ENCODE assay signal across 8 cellular contexts in the genomic region with DNA sequence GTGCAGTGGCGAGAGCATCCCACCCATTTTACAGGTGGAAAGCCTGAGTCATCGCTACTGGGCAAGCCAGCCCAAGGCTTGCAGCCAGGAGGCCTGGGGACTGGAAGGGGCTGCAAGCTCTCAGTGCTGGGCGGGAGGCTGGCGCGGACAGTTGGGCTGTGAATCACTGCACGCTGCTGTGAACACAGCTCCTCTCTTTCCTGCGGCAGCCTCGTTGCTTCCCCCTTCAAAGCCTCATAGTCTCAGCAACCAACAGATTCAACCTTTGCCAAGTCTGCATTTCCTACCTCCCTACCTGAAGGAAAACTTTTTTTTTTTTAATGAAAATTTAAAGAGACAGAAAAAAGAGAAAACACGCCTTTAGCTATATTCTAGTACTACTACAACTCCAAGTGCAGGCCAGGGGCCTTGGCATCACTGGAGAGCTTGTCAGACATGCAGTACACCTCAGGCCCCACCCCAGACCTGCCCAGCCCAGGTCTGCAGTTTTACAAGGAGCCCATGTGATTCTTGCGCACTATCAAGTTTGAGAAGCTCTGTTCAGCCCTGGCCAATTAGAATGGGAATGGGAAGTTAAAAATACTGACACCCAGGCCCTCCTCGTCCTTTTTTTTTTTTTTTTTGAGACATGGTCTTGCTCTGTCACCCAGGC.
DNase-seq lines count a peak whose midpoint lies in the region; ATAC-seq and TF ChIP-seq lines count a peak whose summit lies in the region.

No MANE protein-coding gene starts in this region.

- H2BK120ac ChIP-seq in H9 (ENCODE audit: low read depth, low read length, poor library complexity, severe bottlenecking): no peak overlapping the region

- H3K9me3 Mint-ChIP-seq in H9: no peaks in the 10 kb centered on the region; a peak in 1 of 5 replicates

- no peak overlapping the region for H2BK12ac ChIP-seq in H9 (ENCODE audit: insufficient read length, low read depth, low read length)

- no peak overlapping the region for H3T11ph ChIP-seq in H9 (ENCODE audit: low read length)

- H3K36me3 ChIP-seq in skeletal muscle satellite cell (ENCODE audit: insufficient read depth, low read length): no peaks in the 10 kb centered on the region

- H2AFZ ChIP-seq in H9 (ENCODE audit: low read length): no peak overlapping the region

- H3K23ac ChIP-seq in H9 (ENCODE audit: insufficient read length, low read depth, low read length): no peak overlapping the region

- H3K9me3 ChIP-seq in skeletal muscle satellite cell (replicated peaks; ENCODE audit: low read length): no peaks in the 10 kb centered on the region
- no peaks in the 10 kb centered on the region for H3K9me3 ChIP-seq in H9 (ENCODE audit: control insufficient read depth, low read depth, low read length)

- WGBS in H9 (ENCODE audit: extremely low coverage, insufficient read length, low lambda C conversion rate): no CpG with 5 or more reads among the region's 11 CpGs

- H3K23me2 ChIP-seq in H9 (ENCODE audit: insufficient read length, low read depth, low read length, poor library complexity, severe bottlenecking): no peaks in the 10 kb centered on the region

- H4K91ac ChIP-seq in H9 (ENCODE audit: insufficient read length, low read depth, low read length): no peak overlapping the region

- H2BK20ac ChIP-seq in H9 (ENCODE audit: low read depth, low read length, poor library complexity, severe bottlenecking): no peak overlapping the region

- H3K14ac ChIP-seq in H9 (ENCODE audit: insufficient read depth, low read length): no peak overlapping the region

- H3K56ac ChIP-seq in H9 (ENCODE audit: insufficient read length, low read depth, low read length): no peak overlapping the region

- H3K27me3 Mint-ChIP-seq in H9 (ENCODE audit: low read depth): no peaks in the 10 kb centered on the region; the same call in 1 of the 2 replicates

- H4K5ac ChIP-seq in H9 (ENCODE audit: insufficient read length, low read depth, low read length): no peak overlapping the region

- TF ChIP-seq CTCF in H9 (conservative IDR thresholded peaks at IDR 0.05): no peak

- no peak overlapping the region for H3K4ac ChIP-seq in H9 (ENCODE audit: low read depth, low read length)

- ATAC-seq in GM21737 (IDR thresholded peaks at IDR 0.05; ENCODE audit: unreplicated experiment): no peak

- no peaks in the 10 kb centered on the region for H3K79me1 ChIP-seq in H9 (ENCODE audit: insufficient read depth, low read depth, low read length, poor library complexity, severe bottlenecking)

- no peak overlapping the region for H3K27ac Mint-ChIP-seq in H9

- H3K27ac ChIP-seq in H9 (ENCODE audit: insufficient read length, low read depth, low read length): no peak overlapping the region

- H2AK5ac ChIP-seq in H9 (ENCODE audit: insufficient read length, low read length): no peak overlapping the region

- H3K27me3 ChIP-seq in skeletal muscle satellite cell (ENCODE audit: control insufficient read depth, insufficient read depth, low read length): peaks cover 9% of the 10 kb centered on the region
- H3K27me3 ChIP-seq in H9 (ENCODE audit: insufficient read depth, low read length): no peaks in the 10 kb centered on the region

- H4K8ac ChIP-seq in H9 (replicated peaks; ENCODE audit: insufficient read length, low read depth, low read length): no peak overlapping the region

- DNase-seq in GM03348 (ENCODE audit: low spot score) (peak; percentile 72), SW480 (ENCODE audit: low spot score) (peak; percentile 65), fibroblast of the conjunctiva (ENCODE audit: low read depth) (peak; percentile 84), H9 (no peak), NCI-H510A (lab: John Stamatoyannopoulos, UW) (no peak)
- DNase-seq in effector CD4-positive, alpha-beta T cell: no peak

- H4K20me1 ChIP-seq in H9 (ENCODE audit: control insufficient read depth, insufficient read depth, insufficient read length): no peaks in the 10 kb centered on the region

- H3K4me3 Mint-ChIP-seq in H9: no peak overlapping the region

- H3K4me2 ChIP-seq in skeletal muscle satellite cell (ENCODE audit: low read length) (peak overlapping the region; percentile 88), H9 (ENCODE audit: insufficient read depth, insufficient read length, low read length) (no peak overlapping the region)

- H2BK5ac ChIP-seq in H9 (ENCODE audit: insufficient read length, low read length): no peak overlapping the region

- H3K79me2 ChIP-seq in H9 (ENCODE audit: insufficient read depth, low read length): no peaks in the 10 kb centered on the region

- peak overlapping the region; percentile 66 for H3K4me3 ChIP-seq in skeletal muscle satellite cell (ENCODE audit: low read length)

- H3K4me1 ChIP-seq in skeletal muscle satellite cell (ENCODE audit: control insufficient read depth, insufficient read depth, low read length) (peaks cover 17% of the 10 kb centered on the region), H9 (ENCODE audit: insufficient read depth, low read length) (no peaks in the 10 kb centered on the region)

- H3K18ac ChIP-seq in H9 (ENCODE audit: insufficient read length, low read depth, low read length): no peak overlapping the region

- H3K9ac ChIP-seq in skeletal muscle satellite cell (ENCODE audit: low read depth, low read length): no peak overlapping the region
- H3K9ac ChIP-seq in H9 (ENCODE audit: extremely low read depth, insufficient read length, low read length): no peak overlapping the region

- peaks cover 0 to 5% (median 0%) of the 10 kb centered on the region in 3 experiments; a peak in 2 of 7 replicates for H3K36me3 Mint-ChIP-seq in H9 (ENCODE audit: insufficient read depth in 1 of 3, low read depth in 3 of 3)

- peaks cover 13 to 15% of the 10 kb centered on the region in 2 experiments for H3K4me1 Mint-ChIP-seq in H9

- H2BK15ac ChIP-seq in H9 (ENCODE audit: low read depth, low read length): no peak overlapping the region

Comparison
In these comparisons a context has a peak if more than half of its experiments do, and no peak if none do; other contexts are left out.
1. DNase-seq: peak in GM03348 (single experiment), SW480 (single experiment) and fibroblast of the conjunctiva (single experiment); none in H9 (single experiment), effector CD4-positive, alpha-beta T cell (single experiment) and NCI-H510A (single experiment).